ENCODE assay signal across 8 cellular contexts in the genomic region with DNA sequence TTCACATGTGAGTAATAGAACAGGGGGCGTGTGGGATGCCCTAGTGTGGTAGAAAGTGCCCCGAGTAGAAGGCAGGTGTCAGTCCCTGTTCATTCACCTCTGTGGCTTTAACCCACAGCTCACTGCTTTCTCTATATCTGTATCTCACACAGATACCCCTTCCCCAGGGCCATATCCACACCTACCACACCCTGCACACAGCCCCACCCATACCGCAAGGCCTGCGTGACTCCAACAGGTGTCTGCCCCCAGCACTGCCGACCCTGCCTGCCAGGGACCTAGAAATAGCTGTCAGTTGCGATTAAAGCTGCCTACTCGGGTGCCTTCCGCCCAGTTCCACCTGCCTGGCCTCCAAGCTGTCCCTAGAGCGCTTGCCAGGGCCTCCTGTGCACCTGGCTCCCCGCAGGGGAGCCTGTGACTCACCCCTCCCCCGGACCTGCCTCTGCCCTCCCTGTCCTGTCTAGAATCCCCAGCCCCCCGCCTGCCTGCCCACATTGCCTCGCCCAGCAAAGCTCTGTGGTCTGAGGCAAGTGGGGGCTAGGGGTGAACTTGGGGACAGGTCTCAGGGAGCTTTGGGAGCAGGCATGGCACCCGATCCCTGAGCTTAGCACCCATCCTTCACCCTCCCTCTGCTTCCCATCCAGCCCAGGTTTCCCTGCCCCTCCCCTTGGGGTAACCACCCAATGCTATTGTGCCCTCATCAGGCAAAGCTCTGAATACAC. TPM values are rescaled to one million over a fixed set of nuclear protein-coding genes. Genes with fewer than 3 reads are reported as not detected.
A peak's percentile ranks its signal among the peaks of the same experiment; 100 is the strongest.
DNase-seq lines count a peak whose midpoint lies in the region; ATAC-seq and TF ChIP-seq lines count a peak whose summit lies in the region.
"Had no signal": no experiment of that assay in that cellular context is flagged by ENCODE, and none has a peak within 500 bp of the region (broad histone marks: within the 10 kb centered on the region; RNA-seq: fewer than 3 reads in every experiment).

No MANE protein-coding gene starts in this region.

- CTCF ChIA-PET in HCT116 (lab: Charles Lee), result interaction anchor here (0.5 to 10.8 kb wide), 9 partner anchors 9 to 157 kb away, joined by 3 to 256 read pairs (median 4); no protein-coding TSS in a partner anchor

- H3K4me3 ChIP-seq in HCT116 (replicated peaks in 1 of 2; ENCODE audit: low read depth in 1 of 2, low read length in 2 of 2), result peak overlapping the region; percentile 4 to 15; a peak in 2 of 4 replicates
- H3K4me3 ChIP-seq in psoas muscle, result no peak overlapping the region
- H3K4me3 ChIP-seq in right atrium auricular region, result no peak overlapping the region

- peaks cover 23% of the 10 kb centered on the region for H3K4me1 Mint-ChIP-seq in activated naive CD8-positive, alpha-beta T cell treated with anti-CD3 and anti-CD28 coated beads, Interleukin-2, amount 50 U/mL, for 24 hours

- ATAC-seq in HCT116 (peak; percentile 70), psoas muscle (no peak)
- peak; percentile 40 for ATAC-seq in activated naive CD8-positive, alpha-beta T cell treated with anti-CD3 and anti-CD28 coated beads, Interleukin-2, amount 50 U/mL, for 24 hours

- TF ChIP-seq CTCF in HCT116 (IDR thresholded peaks at IDR 0.05 in 2 of 3, conservative IDR thresholded peaks at IDR 0.05 in 1 of 3; ENCODE audit: borderline replicate concordance in 1 of 3, insufficient read depth in 1 of 3, low read depth in 2 of 3, low read length in 2 of 3) (peak in 2 of 3 experiments; percentile 15 to 25; a peak in 2 of 6 replicates), psoas muscle (IDR thresholded peaks at IDR 0.05) (no peak), right atrium auricular region (IDR thresholded peaks at IDR 0.05) (no peak)

- POLR2A ChIA-PET in HCT116 (lab: Charles Lee), result interaction anchor here (0.7 to 28.6 kb wide), 9 partner anchors 9 to 157 kb away, joined by 3 to 1106 read pairs (median 4); partner anchors contain the start of gene ID1

- no peaks in the 10 kb centered on the region for H3K9me3 ChIP-seq in HCT116 (ENCODE audit: control insufficient read depth in 1 of 2, insufficient read depth in 1 of 2, low read depth in 1 of 2, low read length in 2 of 2)
- H3K9me3 ChIP-seq in psoas muscle, result no peaks in the 10 kb centered on the region
- no peaks in the 10 kb centered on the region for H3K9me3 ChIP-seq in right atrium auricular region

- no peaks in the 10 kb centered on the region for H3K9me3 Mint-ChIP-seq in activated naive CD8-positive, alpha-beta T cell treated with anti-CD3 and anti-CD28 coated beads, Interleukin-2, amount 50 U/mL, for 24 hours

- H3K36me3 ChIP-seq in HCT116 (ENCODE audit: control insufficient read depth in 1 of 2, insufficient read depth in 2 of 2, low read length in 2 of 2), result peaks cover 0 to 24% of the 10 kb centered on the region in 2 experiments; a peak in 1 of 4 replicates
- H3K36me3 ChIP-seq in psoas muscle (ENCODE audit: insufficient read depth in 1 of 2, low read depth in 1 of 2), result peaks cover 3 to 73% of the 10 kb centered on the region in 2 donors
- H3K36me3 ChIP-seq in right atrium auricular region, result peaks cover 48% of the 10 kb centered on the region

- peak; percentile 75 for DNase-seq in HCT116 (ENCODE audit: low read depth, low spot score)
- peak; percentile 93 for DNase-seq in NCI-H2171 treated with DMSO at 0.1 percent for 48 hours (lab: John Stamatoyannopoulos, UW)
- no peak for DNase-seq in activated naive CD8-positive, alpha-beta T cell treated with anti-CD3 and anti-CD28 coated beads, Interleukin-2, amount 50 U/mL, for 24 hours
- no peak for DNase-seq in psoas muscle
- DNase-seq in right atrium auricular region (ENCODE audit: low spot score), result no peak
- DNase-seq in EL, result no peak
- DNase-seq in NK-92 treated with Interleukin-12 subunit alpha and Interleukin-12 subunit beta, amount 100 ng/mL, for 24 hours (lab: John Stamatoyannopoulos, UW), result no peak
- DNase-seq: Right ventricle myocardium superior had no signal

- H3K27me3 ChIP-seq in HCT116 (ENCODE audit: insufficient read depth, low read length) (no peaks in the 10 kb centered on the region), psoas muscle (ENCODE audit: insufficient read depth in 3 of 3, low read length in 2 of 3) (no peaks in the 10 kb centered on the region), right atrium auricular region (no peaks in the 10 kb centered on the region)

- no TSS peak for BruUV-seq in HCT116 (replicated peaks; lab: Mats Ljungman, UMichigan)

- H4K20me1 ChIP-seq in HCT116 (ENCODE audit: insufficient read depth), result no peaks in the 10 kb centered on the region

- H2AFZ ChIP-seq in HCT116 (ENCODE audit: low read depth, low read length, poor library complexity, severe bottlenecking), result no peak overlapping the region

- H3K4me3 Mint-ChIP-seq in activated naive CD8-positive, alpha-beta T cell treated with anti-CD3 and anti-CD28 coated beads, Interleukin-2, amount 50 U/mL, for 24 hours, result no peak overlapping the region

- H3K27ac Mint-ChIP-seq in activated naive CD8-positive, alpha-beta T cell treated with anti-CD3 and anti-CD28 coated beads, Interleukin-2, amount 50 U/mL, for 24 hours, result peak overlapping the region; percentile 49

- WGBS in psoas muscle, 3 donors, result 62 to 69% (median 63%) methylated on average over 14 of the region's 14 CpGs

- no peak for TF ChIP-seq RAD21 in HCT116 (IDR thresholded peaks at IDR 0.05; ENCODE audit: low read depth)

- no peaks in the 10 kb centered on the region for H3K9me2 ChIP-seq in HCT116 (ENCODE audit: insufficient read depth)

- peaks cover 95 to 98% of the 10 kb centered on the region in 2 experiments for H3K4me1 ChIP-seq in HCT116 (ENCODE audit: control insufficient read depth in 1 of 2, insufficient read depth in 2 of 2, low read length in 2 of 2)
- H3K4me1 ChIP-seq in psoas muscle, result peaks cover 25% of the 10 kb centered on the region
- peaks cover 0 to 46% of the 10 kb centered on the region in 2 donors for H3K4me1 ChIP-seq in right atrium auricular region

- peaks cover 5% of the 10 kb centered on the region; the same call in 1 of the 2 replicates for H3K79me2 ChIP-seq in HCT116 (ENCODE audit: insufficient read depth, low read length)

- intact Hi-C loops in HCT116 (cut with micrococcal nuclease) (loop anchor here (2.0 kb wide), 1 partner anchor 44 kb away; no protein-coding TSS in a partner anchor), psoas muscle (cut with DNase I) (loop anchor here in 1 of 2 donors (10.0 kb wide), 1 partner anchor 158 kb away; the partner anchor contains the start of gene BCL2L1)

- no peaks in the 10 kb centered on the region for H3K27me3 Mint-ChIP-seq in activated naive CD8-positive, alpha-beta T cell treated with anti-CD3 and anti-CD28 coated beads, Interleukin-2, amount 50 U/mL, for 24 hours

- RAD21 ChIA-PET in HCT116 (lab: Charles Lee; ENCODE audit: low non-redundant PET in 1 of 2, low total read pairs in 2 of 2, uncharacterized antibody in 2 of 2, unreplicated experiment in 2 of 2), result interaction anchor here (1.0 to 5.7 kb wide), 9 partner anchors 10 to 46 kb away, joined by 3 to 74 read pairs (median 4); partner anchors contain the start of gene ID1 (in 2 of the 2)

- TF ChIP-seq POLR2A in HCT116 (IDR thresholded peaks at IDR 0.05; ENCODE audit: borderline replicate concordance, extremely low read depth, insufficient read depth, insufficient read length), result no peak

- peak overlapping the region; percentile 72 for H3K4me2 ChIP-seq in HCT116 (ENCODE audit: low read length)

- H3K27ac ChIP-seq in HCT116 (ENCODE audit: low read depth, low read length) (peak overlapping the region; percentile 98), psoas muscle (peak overlapping the region; percentile 9), right atrium auricular region (no peak overlapping the region)

- H3K9ac ChIP-seq in HCT116 (ENCODE audit: low read length), result peak overlapping the region; percentile 52

- H3K36me3 Mint-ChIP-seq in activated naive CD8-positive, alpha-beta T cell treated with anti-CD3 and anti-CD28 coated beads, Interleukin-2, amount 50 U/mL, for 24 hours (ENCODE audit: low read depth), result peaks cover 32% of the 10 kb centered on the region

TF ChIP-seq in HCT116, 20 proteins besides CTCF, POLR2A, EP300 and RAD21 (continues in another document):
- no peak for TF ChIP-seq EGR1 (IDR thresholded peaks at IDR 0.05; ENCODE audit: low read depth)
- TF ChIP-seq ELF1 (IDR thresholded peaks at IDR 0.05; ENCODE audit: borderline replicate concordance, low read depth), result no peak
- TF ChIP-seq TCF7L2 (IDR thresholded peaks at IDR 0.05; ENCODE audit: borderline replicate concordance, extremely low read depth, insufficient read depth, insufficient read length), result peak; percentile 82
- TF ChIP-seq SRF (IDR thresholded peaks at IDR 0.05; ENCODE audit: low read depth), result no peak
- no peak for TF ChIP-seq SP1 (IDR thresholded peaks at IDR 0.05; ENCODE audit: low read depth)
- no peak for TF ChIP-seq EZH2phosphoT487 (IDR thresholded peaks at IDR 0.05; ENCODE audit: borderline replicate concordance)
- TF ChIP-seq ZNF274 (IDR thresholded peaks at IDR 0.05; ENCODE audit: low read depth, low read length), result no peak
- TF ChIP-seq SIN3A (IDR thresholded peaks at IDR 0.05; ENCODE audit: low read depth), result no peak

RNA-seq across cellular contexts. Expression of gene ID1, which starts 38.3 kb away (rescaled TPM):
- total RNA-seq in HCT116 (2021; ENCODE audit: unreplicated experiment) (811 TPM), psoas muscle (100 to 1,000 TPM in 2 of 4 donors, 10 to 100 TPM in 2; 25.1 to 129 (median 102) TPM), right atrium auricular region (100 to 1,000 TPM; 450 to 815 TPM)
- 603 and 619 TPM in 2 replicates for polyA plus RNA-seq in HCT116 (2012)
- polyA plus RNA-seq in psoas muscle, result 100 to 1,000 TPM in 1 of 3 donors, 10 to 100 TPM in 2; 45.1 to 574 (median 45.2) TPM

RNA-seq across cellular contexts. Expression of gene HM13, which starts 52.6 kb away (rescaled TPM):
- total RNA-seq in HCT116 (2021; ENCODE audit: unreplicated experiment) (183 TPM), psoas muscle (10 to 100 TPM; 32.4 to 62.5 (median 49.2) TPM), right atrium auricular region (10 to 100 TPM; 31.7 to 45.7 TPM)
- polyA plus RNA-seq in HCT116 (2012), result 181 and 193 TPM in 2 replicates
- 100 to 1,000 TPM in 1 of 3 donors, 10 to 100 TPM in 2; 44.0 to 112 (median 48.4) TPM for polyA plus RNA-seq in psoas muscle

Comparison
In these comparisons a context has a peak if more than half of its experiments do, and no peak if none do; other contexts are left out.
1. ATAC-seq: peak in HCT116 (single experiment) and activated naive CD8-positive, alpha-beta T cell treated with anti-CD3 and anti-CD28 coated beads, Interleukin-2, amount 50 U/mL, for 24 hours (single experiment); none in psoas muscle (0 of 4).
2. DNase-seq: peak in HCT116 (single experiment) and NCI-H2171 treated with DMSO at 0.1 percent for 48 hours (single experiment); none in activated naive CD8-positive, alpha-beta T cell treated with anti-CD3 and anti-CD28 coated beads, Interleukin-2, amount 50 U/mL, for 24 hours (single experiment), psoas muscle (0 of 2), right atrium auricular region (single experiment), EL (single experiment) and NK-92 treated with Interleukin-12 subunit alpha and Interleukin-12 subunit beta, amount 100 ng/mL, for 24 hours (single experiment).
3. H3K27ac ChIP-seq: peak in HCT116 (single experiment) and psoas muscle (single experiment); none in right atrium auricular region (0 of 2).
4. H3K4me3 ChIP-seq: peak in HCT116 (2 of 2); none in psoas muscle (single experiment) and right atrium auricular region (0 of 2).
5. CTCF ChIP-seq: peak in HCT116 (2 of 3); none in psoas muscle (single experiment) and right atrium auricular region (0 of 2).